In the genomic region with DNA sequence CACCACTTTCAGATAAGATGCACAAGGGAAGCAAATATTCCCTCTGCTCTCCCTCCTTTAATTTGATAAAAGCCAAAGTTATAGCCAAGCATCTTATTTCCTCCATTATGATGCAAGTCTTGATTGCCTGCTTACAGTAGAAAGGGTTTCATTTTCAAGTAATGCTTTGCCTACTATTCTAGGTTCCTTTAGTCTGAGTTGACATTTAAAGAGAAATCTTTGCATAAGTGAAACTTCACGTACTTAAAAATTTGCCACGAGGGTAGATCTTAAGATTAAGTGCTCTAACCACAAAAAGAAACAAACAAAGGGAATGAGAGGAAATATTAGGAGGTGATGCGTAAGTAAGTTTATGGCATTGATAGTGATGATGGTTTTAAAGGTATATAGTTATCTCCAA, we compare ENCODE assay signal across 10 cellular contexts.
A peak's percentile ranks its signal among the peaks of the same experiment; 100 is the strongest.
DNase-seq lines count a peak whose midpoint lies in the region; ATAC-seq and TF ChIP-seq lines count a peak whose summit lies in the region.
"Had no signal": no experiment of that assay in that cellular context is flagged by ENCODE, and none has a peak within 500 bp of the region (broad histone marks: within the 10 kb centered on the region; RNA-seq: fewer than 3 reads in every experiment).

No MANE protein-coding gene starts in this region.

- peak overlapping the region; percentile 40 for H3K4me3 Mint-ChIP-seq in activated naive CD8-positive, alpha-beta T cell treated with anti-CD3 and anti-CD28 coated beads for 36 hours
- H3K4me3 Mint-ChIP-seq in immature natural killer cell: no peak overlapping the region
- H3K4me3 Mint-ChIP-seq: nephron had no signal

- H3K4me1 ChIP-seq in right atrium auricular region: no peaks in the 10 kb centered on the region

- TF ChIP-seq CTCF in right atrium auricular region (IDR thresholded peaks at IDR 0.05): no peak

- DNase-seq in activated naive CD8-positive, alpha-beta T cell treated with anti-CD3 and anti-CD28 coated beads for 36 hours: no peak
- DNase-seq in immature natural killer cell (no peak), NCI-H146 treated with DMSO at 0.1 percent for 48 hours (lab: John Stamatoyannopoulos, UW; ENCODE audit: unreplicated experiment) (no peak), right atrium auricular region (ENCODE audit: low spot score) (no peak), foreskin melanocyte (no peak)
- DNase-seq: NCI-H526 treated with DMSO at 0.1 percent for 48 hours had no signal

- peaks cover 20% of the 10 kb centered on the region for H3K4me1 Mint-ChIP-seq in activated naive CD8-positive, alpha-beta T cell treated with anti-CD3 and anti-CD28 coated beads for 36 hours
- H3K4me1 Mint-ChIP-seq in immature natural killer cell: no peaks in the 10 kb centered on the region
- H3K4me1 Mint-ChIP-seq: nephron had no signal

- no peaks in the 10 kb centered on the region for H3K9me3 ChIP-seq in right atrium auricular region

- no peaks in the 10 kb centered on the region for H3K9me3 Mint-ChIP-seq in activated naive CD8-positive, alpha-beta T cell treated with anti-CD3 and anti-CD28 coated beads for 36 hours
- no peaks in the 10 kb centered on the region for H3K9me3 Mint-ChIP-seq in immature natural killer cell
- H3K9me3 Mint-ChIP-seq: nephron had no signal

- H3K36me3 Mint-ChIP-seq in activated naive CD8-positive, alpha-beta T cell treated with anti-CD3 and anti-CD28 coated beads for 36 hours: no peaks in the 10 kb centered on the region
- no peaks in the 10 kb centered on the region for H3K36me3 Mint-ChIP-seq in immature natural killer cell

- ATAC-seq in GM18861 (IDR thresholded peaks at IDR 0.05; ENCODE audit: unreplicated experiment) (peak; percentile 95), GM21528 (IDR thresholded peaks at IDR 0.05; ENCODE audit: low FRiP score, unreplicated experiment) (peak; percentile 98), HG03139 (IDR thresholded peaks at IDR 0.05; ENCODE audit: unreplicated experiment) (peak; percentile 78)

- H3K27ac ChIP-seq in right atrium auricular region: no peak overlapping the region

- H3K4me3 ChIP-seq in right atrium auricular region: no peak overlapping the region

- H3K36me3 ChIP-seq in right atrium auricular region: no peaks in the 10 kb centered on the region

- H3K27me3 Mint-ChIP-seq in activated naive CD8-positive, alpha-beta T cell treated with anti-CD3 and anti-CD28 coated beads for 36 hours: no peaks in the 10 kb centered on the region
- peaks cover 0 to 3% (median 2%) of the 10 kb centered on the region in 3 donors for H3K27me3 Mint-ChIP-seq in immature natural killer cell (ENCODE audit: low read depth in 3 of 3)

- no peaks in the 10 kb centered on the region for H3K27me3 ChIP-seq in right atrium auricular region

- peak overlapping the region; percentile 81 for H3K27ac Mint-ChIP-seq in activated naive CD8-positive, alpha-beta T cell treated with anti-CD3 and anti-CD28 coated beads for 36 hours
- H3K27ac Mint-ChIP-seq in immature natural killer cell: no peak overlapping the region
- H3K27ac Mint-ChIP-seq: nephron had no signal
